ENCODE assay signal across 17 cellular contexts in the genomic region with DNA sequence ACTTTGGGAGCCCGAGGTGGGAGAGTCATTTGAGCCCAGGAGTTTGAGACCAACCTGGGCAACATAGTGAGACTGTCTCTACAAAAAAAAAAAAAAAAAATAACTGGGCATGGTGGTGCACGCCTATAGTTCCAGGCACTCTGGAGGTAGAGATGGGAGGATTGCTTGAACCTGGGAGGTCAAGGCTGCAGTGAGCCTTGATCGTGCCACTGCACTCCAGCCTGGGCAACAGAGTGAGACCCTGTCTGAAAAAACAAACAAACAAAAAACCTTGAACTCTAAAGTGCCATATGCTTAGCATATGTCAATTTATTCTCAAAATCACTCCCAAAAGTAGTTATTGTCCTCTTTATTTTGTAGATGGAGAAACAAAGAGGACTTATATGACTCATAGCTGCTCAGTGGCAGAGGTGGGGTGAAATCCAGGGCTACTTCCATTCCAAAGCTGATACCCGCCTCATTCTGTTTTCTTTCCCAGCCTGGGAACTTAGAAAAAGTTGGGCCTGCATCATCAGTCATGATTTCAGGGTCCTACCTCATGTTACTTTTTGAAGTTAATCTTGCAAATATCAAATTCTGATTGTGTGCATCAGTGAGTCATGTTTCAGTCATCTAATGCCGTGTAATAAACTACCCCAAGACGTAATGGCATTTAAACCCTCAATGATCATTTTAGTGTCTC. TPM values are rescaled to one million over a fixed set of nuclear protein-coding genes. Genes with fewer than 3 reads are reported as not detected.
A peak's percentile ranks its signal among the peaks of the same experiment; 100 is the strongest.
DNase-seq lines count a peak whose midpoint lies in the region; ATAC-seq and TF ChIP-seq lines count a peak whose summit lies in the region.
"Had no signal": no experiment of that assay in that cellular context is flagged by ENCODE, and none has a peak within 500 bp of the region (broad histone marks: within the 10 kb centered on the region; RNA-seq: fewer than 3 reads in every experiment).

No MANE protein-coding gene starts in this region.

- intact Hi-C loops in PC-3 (cut with micrococcal nuclease) (no loop called here), posterior vena cava (cut with DNase I) (no loop called here)

- no peaks in the 10 kb centered on the region for H3K36me3 ChIP-seq in PC-3 (ENCODE audit: low read depth, low read length)
- H3K36me3 ChIP-seq: neural progenitor cell had no signal

- no peaks in the 10 kb centered on the region for H3F3A ChIP-seq in PC-3 (ENCODE audit: low read length, unreplicated experiment)

- peaks cover 12% of the 10 kb centered on the region; the same call in 1 of the 2 replicates for H3K4me1 ChIP-seq in PC-3 (ENCODE audit: insufficient read depth, low read length)
- H3K4me1 ChIP-seq: neural progenitor cell, suprapubic skin had no signal

- CTCF ChIA-PET in PC-3 (lab: Charles Lee) = no interaction called here

- peak overlapping the region; percentile 57 for H3K27ac ChIP-seq in PC-3 (ENCODE audit: low read length)
- H3K27ac ChIP-seq: cardiac muscle cell, neural progenitor cell, suprapubic skin had no signal

- no peak overlapping the region for H2AFZ ChIP-seq in PC-3 (ENCODE audit: low read length)
- H2AFZ ChIP-seq: neural progenitor cell had no signal

- POLR2A ChIA-PET in PC-3 (lab: Charles Lee; ENCODE audit: unreplicated experiment) = no interaction called here

- ATAC-seq in PC-3 (peak; percentile 46; the same call in 1 of the 2 replicates), HG02938 (IDR thresholded peaks at IDR 0.05; ENCODE audit: unreplicated experiment) (no peak)
- ATAC-seq: effector memory CD8-positive, alpha-beta T cell had no signal

- no peak overlapping the region for H3K4me2 ChIP-seq in PC-3 (ENCODE audit: low read length)
- H3K4me2 ChIP-seq: neural progenitor cell had no signal

- no peak for TF ChIP-seq CTCF in PC-3 (conservative IDR thresholded peaks at IDR 0.05; ENCODE audit: low read depth, low read length)
- no peak for TF ChIP-seq CTCF in cardiac fibroblast (IDR thresholded peaks at IDR 0.05; ENCODE audit: low read depth, low read length)

- no peak overlapping the region for H3K9ac ChIP-seq in PC-3 (ENCODE audit: low read length)
- H3K9ac ChIP-seq: neural progenitor cell had no signal

- no peaks in the 10 kb centered on the region for H3K27me3 ChIP-seq in PC-3 (ENCODE audit: low read length)
- H3K27me3 ChIP-seq: cardiac muscle cell, neural progenitor cell, suprapubic skin had no signal

- DNase-seq in EH (ENCODE audit: low read depth) = peak; percentile 57
- DNase-seq in PC-3 = peak; percentile 25
- DNase-seq in cardiac fibroblast (ENCODE audit: low read depth in 2 of 2) = peak; percentile 22 to 71
- peak; percentile 23 for DNase-seq in posterior vena cava (ENCODE audit: low spot score)
- DNase-seq in NCI-H187 (lab: John Stamatoyannopoulos, UW) = no peak
- no peak for DNase-seq in DMS 273 treated with DMSO at 0.1 percent for 48 hours (lab: John Stamatoyannopoulos, UW)
- DNase-seq in DMS79 treated with DMSO at 0.1 percent for 48 hours (lab: John Stamatoyannopoulos, UW) = no peak
- DNase-seq: activated effector memory CD4-positive, alpha-beta T cell treated with anti-CD3 and anti-CD28 coated beads, Interleukin-2, amount 50 U/mL, for 16 hours; C1 segment of cervical spinal cord; effector memory CD8-positive, alpha-beta T cell; glutamatergic neuron; NCI-H1092 treated with DMSO at 0.1 percent for 48 hours; T-helper 1 cell had no signal

- H4K20me1 ChIP-seq in PC-3 (ENCODE audit: low read length) = no peaks in the 10 kb centered on the region

- no TSS peak for BruUV-seq in PC-3 (replicated peaks; lab: Mats Ljungman, UMichigan)

- no peaks in the 10 kb centered on the region for H3K9me3 ChIP-seq in PC-3 (ENCODE audit: low read length)
- H3K9me3 ChIP-seq: suprapubic skin had no signal

- H3K4me3 ChIP-seq in PC-3 (ENCODE audit: low read length) = no peak overlapping the region
- no peak overlapping the region for H3K4me3 ChIP-seq in cardiac fibroblast (replicated peaks in 1 of 2; ENCODE audit: low read depth in 2 of 2, low read length in 2 of 2)
- H3K4me3 ChIP-seq: cardiac muscle cell, neural progenitor cell, suprapubic skin had no signal

- no peaks in the 10 kb centered on the region for H3K79me2 ChIP-seq in PC-3 (ENCODE audit: low read length)

- H3K9me2 ChIP-seq in PC-3 (replicated peaks; ENCODE audit: low read length) = no peaks in the 10 kb centered on the region

RNA-seq across cellular contexts. Expression of a gene that starts 13.3 kb away (rescaled TPM):
- total RNA-seq in PC-3 (2014; rRNA removed) = 8.1 and 18.7 TPM in 2 replicates
- 10 to 100 TPM; 11.0 to 12.5 TPM for total RNA-seq in posterior vena cava

RNA-seq across cellular contexts. Expression of a gene that starts 39.4 kb away (rescaled TPM):
- total RNA-seq in PC-3 (2014; rRNA removed) (10.4 and 12.0 TPM in 2 replicates), posterior vena cava (10 to 100 TPM; 15.3 to 19.5 TPM)

RNA-seq across cellular contexts. Expression of a gene that starts 47.5 kb away (rescaled TPM):
- 2.2 and 5.5 TPM in 2 replicates for total RNA-seq in PC-3 (2014; rRNA removed)
- total RNA-seq in posterior vena cava = 1 to 10 TPM; 5.9 to 7.4 TPM

Comparison
In these comparisons a context has a peak if more than half of its experiments do, and no peak if none do; other contexts are left out.
1. DNase-seq: peak in EH (single experiment), PC-3 (single experiment), cardiac fibroblast (2 of 2) and posterior vena cava (single experiment); none in NCI-H187 (0 of 2), DMS 273 treated with DMSO at 0.1 percent for 48 hours (single experiment) and DMS79 treated with DMSO at 0.1 percent for 48 hours (single experiment).